1 cellular context compared by ENCODE assay signal in genomic region chr7:106535234-106536026, GRCh38.
TF ChIP-seq lines count a peak whose summit lies in the region.

No MANE protein-coding gene starts in this region.

TF ChIP-seq in K562, 482 proteins besides CTCF, POLR2A, EP300 and RAD21 (continued from another document):
- TF ChIP-seq ARID3A (IDR thresholded peaks at IDR 0.05; ENCODE audit: borderline replicate concordance, low read depth, low read length), result 0 out of 2 replicates have a peak, but pooled peaks have one; percentile 14
- peak; percentile 53; the same call in 1 of the 2 replicates for TF ChIP-seq BACH1 (tag; IDR thresholded peaks at IDR 0.05)
- no peak for TF ChIP-seq VEZF1 (CRISPR knock-in tag; IDR thresholded peaks at IDR 0.05)
- 0 out of 2 replicates have a peak, but pooled peaks have one; percentile 23 for TF ChIP-seq HDAC8 (tag; IDR thresholded peaks at IDR 0.05)
- no peak for TF ChIP-seq ESRRB (CRISPR knock-in tag; IDR thresholded peaks at IDR 0.05; ENCODE audit: borderline replicate concordance)
